Comparison of ENCODE assay signal across 27 cellular contexts in genomic region chr7:92729172-92729571, GRCh38.
A peak's percentile ranks its signal among the peaks of the same experiment; 100 is the strongest.
DNase-seq lines count a peak whose midpoint lies in the region; ATAC-seq and TF ChIP-seq lines count a peak whose summit lies in the region.
"Had no signal": no experiment of that assay in that cellular context is flagged by ENCODE, and none has a peak within 500 bp of the region (broad histone marks: within the 10 kb centered on the region; RNA-seq: fewer than 3 reads in every experiment).

No MANE protein-coding gene starts in this region.

- no peak overlapping the region for H3K4ac ChIP-seq in IMR-90 (ENCODE audit: low read depth, low read length)

- no CpG with 5 or more reads among the region's 7 CpGs for WGBS in IMR-90 (ENCODE audit: extremely low coverage in 2 of 2, insufficient read length in 1 of 2), 2 experiments

- TF ChIP-seq RAD21 in IMR-90 (IDR thresholded peaks at IDR 0.05; ENCODE audit: low read length), result no peak

- H3K27ac Mint-ChIP-seq in activated CD4-positive, alpha-beta T cell treated with anti-CD3 and anti-CD28 coated beads, Interleukin-2, amount 10 ng/mL, durations not matched to agents 24 days and 14 days, result peak overlapping the region; percentile 95
- H3K27ac Mint-ChIP-seq in activated CD4-positive, alpha-beta memory T cell treated with anti-CD3 and anti-CD28 coated beads, Interleukin-2, amount 10 ng/mL, durations not matched to agents 7 days and 5 days, result peak overlapping the region; percentile 5
- H3K27ac Mint-ChIP-seq: nephron progenitor cell had no signal

- no TSS peak for BruUV-seq in IMR-90 (replicated peaks; lab: Mats Ljungman, UMichigan)

- H3K9ac ChIP-seq in IMR-90 (ENCODE audit: low read depth, low read length), result no peak overlapping the region
- H3K9ac ChIP-seq: parathyroid adenoma had no signal

- TF ChIP-seq CTCF in IMR-90 (conservative IDR thresholded peaks at IDR 0.05; ENCODE audit: low read depth, low read length) (no peak), foreskin keratinocyte (conservative IDR thresholded peaks at IDR 0.05) (no peak)

- H3K4me1 ChIP-seq in IMR-90 (ENCODE audit: control insufficient read depth, insufficient read depth, low read length) (peaks cover 13% of the 10 kb centered on the region), foreskin keratinocyte (peaks cover 46% of the 10 kb centered on the region)
- H3K4me1 ChIP-seq: Caco-2 had no signal

- H3K36me3 ChIP-seq in IMR-90 (ENCODE audit: control insufficient read depth, insufficient read depth, low read length) (peaks cover 17% of the 10 kb centered on the region), H7 (replicated peaks; ENCODE audit: control insufficient read depth, insufficient read depth, low read length) (no peaks in the 10 kb centered on the region; the same call in 1 of the 2 replicates)
- H3K36me3 ChIP-seq: left lung, transverse colon had no signal

- no peaks in the 10 kb centered on the region for H3K27me3 ChIP-seq in IMR-90 (ENCODE audit: control insufficient read depth, insufficient read depth, low read length)
- H3K27me3 ChIP-seq in foreskin keratinocyte, result no peaks in the 10 kb centered on the region
- no peaks in the 10 kb centered on the region for H3K27me3 ChIP-seq in H7 (ENCODE audit: control insufficient read depth, insufficient read depth, low read length)
- H3K27me3 ChIP-seq: hepatocyte, left lung, stomach, transverse colon had no signal

- no peak for DNase-seq in activated CD4-positive, alpha-beta T cell treated with anti-CD3 and anti-CD28 coated beads, Interleukin-2, amount 10 ng/mL, durations not matched to agents 24 days and 14 days
- DNase-seq in activated CD4-positive, alpha-beta T cell treated with anti-CD3 and anti-CD28 coated beads for 48 hours, result no peak
- DNase-seq in IMR-90, result no peak
- DNase-seq in activated CD4-positive, alpha-beta memory T cell treated with anti-CD3 and anti-CD28 coated beads, Interleukin-2, amount 10 ng/mL, durations not matched to agents 7 days and 5 days, result no peak
- DNase-seq in foreskin keratinocyte, result no peak
- DNase-seq in NCI-H1092 (lab: John Stamatoyannopoulos, UW), result no peak
- DNase-seq in H7, result no peak
- DNase-seq in NCI-H128 (lab: John Stamatoyannopoulos, UW; ENCODE audit: unreplicated experiment), result no peak
- DNase-seq: anterior cingulate cortex; Caco-2; DND-41; foreskin melanocyte; immature natural killer cell; left lung; NCI-H1436 treated with DMSO at 0.1 percent for 48 hours; NCI-H510A treated with DMSO at 0.1 percent for 48 hours; nephron progenitor cell; right cardiac atrium; stimulated activated CD4-positive, alpha-beta T cell treated with anti-CD3 and anti-CD28 coated beads, Interleukin-4, amount 100 ng/mL, for 24 hours; stomach; T-helper 17 cell; transverse colon had no signal

- in situ Hi-C loops in IMR-90 (cut with MboI; ENCODE audit: low sequenced_read_pairs), result no loop called here

- H3K23ac ChIP-seq in IMR-90 (ENCODE audit: low read depth, low read length), result no peak overlapping the region

- H4K5ac ChIP-seq in IMR-90 (ENCODE audit: low read depth, low read length), result no peak overlapping the region

- H3K79me1 ChIP-seq in IMR-90 (ENCODE audit: low read depth in 1 of 2, low read length in 2 of 2), result peaks cover 35 to 77% of the 10 kb centered on the region in 2 experiments

- no peak overlapping the region for H2BK20ac ChIP-seq in IMR-90 (ENCODE audit: low read depth, low read length)

- no peak overlapping the region for H2AK5ac ChIP-seq in IMR-90 (ENCODE audit: low read depth, low read length)

- H4K91ac ChIP-seq in IMR-90 (ENCODE audit: insufficient read depth, low read depth, low read length), result no peak overlapping the region

- H2BK5ac ChIP-seq in IMR-90 (ENCODE audit: low read depth, low read length, poor library complexity, severe bottlenecking), result no peak overlapping the region

- ATAC-seq in IMR-90 (ENCODE audit: low read depth), result no peak
- no peak for ATAC-seq in foreskin keratinocyte
- ATAC-seq: A549, left lung, right cardiac atrium, T-helper 17 cell had no signal

- H3K36me3 Mint-ChIP-seq in activated CD4-positive, alpha-beta T cell treated with anti-CD3 and anti-CD28 coated beads, Interleukin-2, amount 10 ng/mL, durations not matched to agents 24 days and 14 days (ENCODE audit: low read depth), result peaks cover 59% of the 10 kb centered on the region
- H3K36me3 Mint-ChIP-seq in activated CD4-positive, alpha-beta memory T cell treated with anti-CD3 and anti-CD28 coated beads, Interleukin-2, amount 10 ng/mL, durations not matched to agents 7 days and 5 days (ENCODE audit: low read depth), result peaks cover 61% of the 10 kb centered on the region

- H3K27ac ChIP-seq in IMR-90 (ENCODE audit: insufficient read depth, low read length) (no peak overlapping the region), foreskin keratinocyte (peak overlapping the region; percentile 13)
- H3K27ac ChIP-seq: hepatocyte, left lung, parathyroid adenoma, stomach, transverse colon, VCaP had no signal

- H4K20me1 ChIP-seq in IMR-90 (ENCODE audit: insufficient read depth, low read length), result peaks cover 24% of the 10 kb centered on the region; the same call in 1 of the 2 replicates

- H3K14ac ChIP-seq in IMR-90 (replicated peaks; ENCODE audit: low read depth, low read length), result no peak overlapping the region

- dilution Hi-C loops in IMR-90 (cut with HindIII; ENCODE audit: low sequenced_read_pairs, unreplicated experiment), result no loop called here

- H3K56ac ChIP-seq in IMR-90 (ENCODE audit: extremely low read depth, insufficient read depth, low read length), result no peak overlapping the region

- no peak overlapping the region for H2BK120ac ChIP-seq in IMR-90 (ENCODE audit: low read depth, low read length)

- no peaks in the 10 kb centered on the region for H3K27me3 Mint-ChIP-seq in activated CD4-positive, alpha-beta T cell treated with anti-CD3 and anti-CD28 coated beads, Interleukin-2, amount 10 ng/mL, durations not matched to agents 24 days and 14 days
- no peaks in the 10 kb centered on the region for H3K27me3 Mint-ChIP-seq in activated CD4-positive, alpha-beta memory T cell treated with anti-CD3 and anti-CD28 coated beads, Interleukin-2, amount 10 ng/mL, durations not matched to agents 7 days and 5 days
- H3K27me3 Mint-ChIP-seq: central memory CD8-positive, alpha-beta T cell; T-helper 17 cell had no signal

- no peak overlapping the region for H2AK9ac ChIP-seq in IMR-90 (replicated peaks; ENCODE audit: low read depth, low read length, poor library complexity)

- no peak overlapping the region; the same call in 1 of the 2 replicates for H3K18ac ChIP-seq in IMR-90 (ENCODE audit: low read depth, low read length)

- peaks cover 10% of the 10 kb centered on the region for H3K9me1 ChIP-seq in IMR-90 (ENCODE audit: insufficient read depth, low read length)

- H4K8ac ChIP-seq in IMR-90 (ENCODE audit: low read depth in 2 of 2, low read length in 2 of 2), result no peak overlapping the region

- no peak overlapping the region for H2BK15ac ChIP-seq in IMR-90 (ENCODE audit: low read depth, low read length)

- CTCF ChIA-PET in IMR-90 (lab: Yijun Ruan, JAX), result no interaction called here
- CTCF ChIA-PET in activated CD4-positive, alpha-beta memory T cell treated with anti-CD3 and anti-CD28 coated beads, Interleukin-2, amount 10 ng/mL, durations not matched to agents 7 days and 5 days (lab: Charles Lee), result interaction anchor here (0.5 kb wide), 1 partner anchor 126 kb away, joined by 3 read pairs; no protein-coding TSS in a partner anchor

- intact Hi-C loops in activated CD4-positive, alpha-beta T cell treated with anti-CD3 and anti-CD28 coated beads, Interleukin-2, amount 10 ng/mL, durations not matched to agents 24 days and 14 days (cut with micrococcal nuclease), result no loop called here
- intact Hi-C loops in IMR-90 (cut with micrococcal nuclease), result no loop called here

- H3K9me3 ChIP-seq in IMR-90 (ENCODE audit: control insufficient read depth, insufficient read depth, low read length), result no peaks in the 10 kb centered on the region
- H3K9me3 ChIP-seq: A549, Caco-2, left lung, stomach, transverse colon had no signal

- no peak overlapping the region for H3K4me3 Mint-ChIP-seq in activated CD4-positive, alpha-beta T cell treated with anti-CD3 and anti-CD28 coated beads, Interleukin-2, amount 10 ng/mL, durations not matched to agents 24 days and 14 days
- no peak overlapping the region for H3K4me3 Mint-ChIP-seq in activated CD4-positive, alpha-beta memory T cell treated with anti-CD3 and anti-CD28 coated beads, Interleukin-2, amount 10 ng/mL, durations not matched to agents 7 days and 5 days
- H3K4me3 Mint-ChIP-seq: central memory CD8-positive, alpha-beta T cell; immature natural killer cell; nephron progenitor cell; T-helper 17 cell had no signal

- TF ChIP-seq POLR2A in IMR-90 (IDR thresholded peaks at IDR 0.05; ENCODE audit: low read depth, low read length), result no peak

- H3K4me1 Mint-ChIP-seq in activated CD4-positive, alpha-beta T cell treated with anti-CD3 and anti-CD28 coated beads, Interleukin-2, amount 10 ng/mL, durations not matched to agents 24 days and 14 days, result peaks cover 49% of the 10 kb centered on the region
- peaks cover 58% of the 10 kb centered on the region for H3K4me1 Mint-ChIP-seq in activated CD4-positive, alpha-beta memory T cell treated with anti-CD3 and anti-CD28 coated beads, Interleukin-2, amount 10 ng/mL, durations not matched to agents 7 days and 5 days

- H3K9me3 Mint-ChIP-seq in activated CD4-positive, alpha-beta T cell treated with anti-CD3 and anti-CD28 coated beads, Interleukin-2, amount 10 ng/mL, durations not matched to agents 24 days and 14 days, result peaks cover 12% of the 10 kb centered on the region
- peaks cover 3% of the 10 kb centered on the region for H3K9me3 Mint-ChIP-seq in activated CD4-positive, alpha-beta memory T cell treated with anti-CD3 and anti-CD28 coated beads, Interleukin-2, amount 10 ng/mL, durations not matched to agents 7 days and 5 days
- H3K9me3 Mint-ChIP-seq: central memory CD8-positive, alpha-beta T cell; immature natural killer cell; nephron progenitor cell had no signal

- H3K4me2 ChIP-seq in IMR-90 (ENCODE audit: low read depth, low read length), result no peak overlapping the region
- H3K4me2 ChIP-seq: A549, hepatocyte had no signal

- H3K4me3 ChIP-seq in IMR-90 (ENCODE audit: insufficient read depth, low read depth, low read length), result no peak overlapping the region
- no peak overlapping the region for H3K4me3 ChIP-seq in H7 (ENCODE audit: insufficient read depth, low read depth, low read length)
- H3K4me3 ChIP-seq: A549, hepatocyte, left lung, stomach, transverse colon had no signal

- POLR2A ChIA-PET in IMR-90 (lab: Charles Lee; ENCODE audit: unreplicated experiment), result no interaction called here
- POLR2A ChIA-PET in activated CD4-positive, alpha-beta memory T cell treated with anti-CD3 and anti-CD28 coated beads, Interleukin-2, amount 10 ng/mL, durations not matched to agents 7 days and 5 days (lab: Charles Lee), result interaction anchor here (1.6 kb wide), 1 partner anchor 9 kb away, joined by 5 read pairs; no protein-coding TSS in a partner anchor

- no peak overlapping the region for H2AFZ ChIP-seq in IMR-90 (replicated peaks; ENCODE audit: low read length, poor library complexity)
- H2AFZ ChIP-seq: hepatocyte, parathyroid adenoma had no signal

TF ChIP-seq in IMR-90, 13 proteins besides CTCF, POLR2A, EP300 and RAD21:
- peak; percentile 64 for TF ChIP-seq CEBPB (IDR thresholded peaks at IDR 0.05; ENCODE audit: low read depth, low read length)
- TF ChIP-seq CHD1 (IDR thresholded peaks at IDR 0.05; ENCODE audit: low read depth, low read length), result no peak
